ENCODE assay signal across 7 cellular contexts in the genomic region with DNA sequence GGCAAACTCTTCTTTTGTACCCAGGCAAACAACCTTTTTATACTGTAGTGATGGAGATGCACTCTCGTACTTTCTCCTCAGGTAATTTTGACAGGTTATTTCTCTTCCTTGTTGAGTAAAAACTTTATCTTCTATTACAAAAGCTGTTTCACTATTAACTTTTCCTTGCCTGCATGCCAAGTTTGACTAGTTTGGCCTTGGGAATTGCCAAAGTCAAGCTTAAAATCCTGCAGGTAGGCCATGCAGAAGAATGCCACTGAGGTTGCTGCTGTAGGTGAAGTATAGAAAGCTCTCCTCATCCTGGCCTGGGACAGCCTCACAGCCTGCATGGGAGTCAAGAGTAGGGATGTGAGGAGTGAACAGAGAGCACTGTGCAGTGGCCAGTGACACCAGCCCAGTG.
"Had no signal": no experiment of that assay in that cellular context is flagged by ENCODE, and none has a peak within 500 bp of the region (broad histone marks: within the 10 kb centered on the region; RNA-seq: fewer than 3 reads in every experiment).

No MANE protein-coding gene starts in this region.

- DNase-seq: GM23248, GOT3, H9, HCEC 1CT, KBM-7 had no signal

- FAIRE-seq: H54, HTR-8/SVneo had no signal

- H3K4me3 ChIP-seq: GM23248 had no signal

- H3K9ac ChIP-seq: GM23248 had no signal

- H2AFZ ChIP-seq: GM23248 had no signal

- H3K27ac ChIP-seq: GM23248 had no signal
